30 cellular contexts compared by ENCODE assay signal in genomic region chr12:66600805-66601392, GRCh38.
DNase-seq lines count a peak whose midpoint lies in the region; ATAC-seq and TF ChIP-seq lines count a peak whose summit lies in the region.
"Had no signal": no experiment of that assay in that cellular context is flagged by ENCODE, and none has a peak within 500 bp of the region (broad histone marks: within the 10 kb centered on the region; RNA-seq: fewer than 3 reads in every experiment).

No MANE protein-coding gene starts in this region.

- H3K27me3 ChIP-seq in DOHH2 (ENCODE audit: control insufficient read depth, low read length) (no peaks in the 10 kb centered on the region), endodermal cell (ENCODE audit: control insufficient read depth, insufficient read depth, low read length, poor library complexity, severe bottlenecking) (no peaks in the 10 kb centered on the region), aorta (ENCODE audit: control insufficient read depth in 1 of 2, insufficient read depth in 2 of 2, low read length in 1 of 2) (no peaks in the 10 kb centered on the region)
- no peaks in the 10 kb centered on the region for H3K27me3 ChIP-seq in CD4-positive, alpha-beta memory T cell (ENCODE audit: insufficient read depth, low read length)
- H3K27me3 ChIP-seq: SJSA1, tibial nerve had no signal

- CTCF ChIA-PET in CD4-positive, alpha-beta memory T cell (lab: Charles Lee; ENCODE audit: partially characterized antibody), result no interaction called here

- 75 to 93% methylated on average over 5 of the region's 5 CpGs for WGBS in endodermal cell (ENCODE audit: insufficient coverage in 1 of 2, insufficient read length in 1 of 2), 2 experiments
- WGBS in aorta, 2 donors, result 83 to 86% methylated on average over 5 of the region's 5 CpGs

- TF ChIP-seq CTCF in DOHH2 (IDR thresholded peaks at IDR 0.05; ENCODE audit: low read depth, low read length, poor library complexity, severe bottlenecking) (no peak), endodermal cell (conservative IDR thresholded peaks at IDR 0.05) (no peak)

- H3K4me1 Mint-ChIP-seq in endodermal cell, result peaks cover 39% of the 10 kb centered on the region
- no peaks in the 10 kb centered on the region for H3K4me1 Mint-ChIP-seq in CD4-positive, alpha-beta memory T cell
- H3K4me1 Mint-ChIP-seq: CD8-positive, alpha-beta memory T cell; naive thymus-derived CD8-positive, alpha-beta T cell had no signal

- intact Hi-C loops in CD4-positive, alpha-beta memory T cell (cut with micrococcal nuclease), result no loop called here
- intact Hi-C loops in aorta (cut with DNase I), result no loop called here

- H3K4me3 ChIP-seq in DOHH2 (ENCODE audit: low read length) (peak overlapping the region; percentile 53), endodermal cell (ENCODE audit: low read length) (no peak overlapping the region), aorta (ENCODE audit: low read length in 2 of 2) (no peak overlapping the region)
- no peak overlapping the region for H3K4me3 ChIP-seq in CD4-positive, alpha-beta memory T cell (ENCODE audit: low read length in 2 of 2)
- H3K4me3 ChIP-seq: coronary artery, HAP-1, heart right ventricle, lower lobe of right lung, SJSA1, smooth muscle cell, tibial nerve had no signal

- H4K20me1 ChIP-seq in DOHH2 (ENCODE audit: control insufficient read depth, insufficient read depth, low read depth, low read length), result no peaks in the 10 kb centered on the region

- H3K27ac ChIP-seq in DOHH2 (ENCODE audit: low read depth, low read length) (peak overlapping the region; percentile 78), endodermal cell (ENCODE audit: low read depth, low read length) (peak overlapping the region; percentile 45), aorta (ENCODE audit: low read depth in 1 of 2, low read length in 2 of 2) (no peak overlapping the region)
- no peak overlapping the region for H3K27ac ChIP-seq in CD4-positive, alpha-beta memory T cell (ENCODE audit: low read depth, low read length)
- H3K27ac ChIP-seq: coronary artery, heart right ventricle, lower lobe of right lung, SJSA1, tibial nerve had no signal

- H3K4me3 Mint-ChIP-seq in endodermal cell, result no peak overlapping the region
- H3K4me3 Mint-ChIP-seq in CD4-positive, alpha-beta memory T cell, result no peak overlapping the region
- H3K4me3 Mint-ChIP-seq: activated naive CD4-positive, alpha-beta T cell treated with anti-CD3 and anti-CD28 coated beads, Interleukin-2, amount 50 U/mL, for 24 hours; activated T-helper 1 cell treated with anti-CD3 and anti-CD28 coated beads, Interleukin-12 subunit alpha, Interleukin-12 subunit beta, Interleukin-2, Interleukin-4 antibody, amounts not matched to agents 30 ng/mL and 10 ng/mL and 1 ng/mL, durations not matched to agents 14 hours and 24 hours and 36 hours; B cell; CD8-positive, alpha-beta memory T cell; effector memory CD8-positive, alpha-beta T cell; naive thymus-derived CD8-positive, alpha-beta T cell had no signal

- H3K36me3 Mint-ChIP-seq in endodermal cell (ENCODE audit: low read depth), result no peaks in the 10 kb centered on the region
- H3K36me3 Mint-ChIP-seq in CD4-positive, alpha-beta memory T cell, result no peaks in the 10 kb centered on the region
- H3K36me3 Mint-ChIP-seq: activated naive CD4-positive, alpha-beta T cell treated with anti-CD3 and anti-CD28 coated beads, Interleukin-2, amount 50 U/mL, for 24 hours; CD8-positive, alpha-beta memory T cell; naive thymus-derived CD8-positive, alpha-beta T cell had no signal

- no peaks in the 10 kb centered on the region for H3K79me2 ChIP-seq in DOHH2 (ENCODE audit: control insufficient read depth, low read length)

- POLR2A ChIA-PET in CD4-positive, alpha-beta memory T cell (lab: Charles Lee; ENCODE audit: partially characterized antibody), result no interaction called here

- H3K36me3 ChIP-seq in DOHH2 (ENCODE audit: control insufficient read depth, low read length) (peaks cover 16% of the 10 kb centered on the region), endodermal cell (ENCODE audit: control insufficient read depth, insufficient read depth, low read length) (no peaks in the 10 kb centered on the region), aorta (ENCODE audit: control insufficient read depth in 1 of 2, insufficient read depth in 2 of 2, low read length in 1 of 2) (no peaks in the 10 kb centered on the region)
- no peaks in the 10 kb centered on the region for H3K36me3 ChIP-seq in CD4-positive, alpha-beta memory T cell (ENCODE audit: insufficient read depth, low read length)
- H3K36me3 ChIP-seq: HAP-1, heart right ventricle, lower lobe of right lung, SJSA1, tibial nerve had no signal

- H3K9me3 Mint-ChIP-seq in endodermal cell, result no peaks in the 10 kb centered on the region
- H3K9me3 Mint-ChIP-seq in CD4-positive, alpha-beta memory T cell, result peaks cover 0 to 2% (median 0%) of the 10 kb centered on the region in 8 donors
- H3K9me3 Mint-ChIP-seq: activated naive CD4-positive, alpha-beta T cell treated with anti-CD3 and anti-CD28 coated beads, Interleukin-2, amount 50 U/mL, for 24 hours; activated T-helper 1 cell treated with anti-CD3 and anti-CD28 coated beads, Interleukin-12 subunit alpha, Interleukin-12 subunit beta, Interleukin-2, Interleukin-4 antibody, amounts not matched to agents 30 ng/mL and 10 ng/mL and 1 ng/mL, durations not matched to agents 14 hours and 24 hours and 36 hours; CD8-positive, alpha-beta memory T cell; effector memory CD8-positive, alpha-beta T cell; naive thymus-derived CD8-positive, alpha-beta T cell had no signal

- peak overlapping the region; percentile 71 for H3K4me2 ChIP-seq in DOHH2 (ENCODE audit: low read length)
- H3K4me2 ChIP-seq: smooth muscle cell had no signal

- H3K4me1 ChIP-seq in DOHH2 (ENCODE audit: control insufficient read depth, low read length) (peaks cover 98% of the 10 kb centered on the region), endodermal cell (ENCODE audit: control insufficient read depth, insufficient read depth, low read length) (no peaks in the 10 kb centered on the region), aorta (ENCODE audit: control insufficient read depth in 1 of 2, insufficient read depth in 2 of 2, low read length in 2 of 2) (no peaks in the 10 kb centered on the region)
- no peaks in the 10 kb centered on the region for H3K4me1 ChIP-seq in CD4-positive, alpha-beta memory T cell (ENCODE audit: insufficient read depth, low read length)
- H3K4me1 ChIP-seq: HAP-1, heart right ventricle, lower lobe of right lung, SJSA1, tibial nerve had no signal

- H3K9me3 ChIP-seq in DOHH2 (ENCODE audit: control insufficient read depth, insufficient read depth, low read length) (no peaks in the 10 kb centered on the region), endodermal cell (ENCODE audit: control insufficient read depth, low read length) (no peaks in the 10 kb centered on the region), aorta (ENCODE audit: control insufficient read depth, low read length) (peaks cover 2% of the 10 kb centered on the region)
- no peaks in the 10 kb centered on the region for H3K9me3 ChIP-seq in CD4-positive, alpha-beta memory T cell (ENCODE audit: control insufficient read depth in 1 of 2, low read length in 2 of 2)
- H3K9me3 ChIP-seq: HAP-1, heart right ventricle, lower lobe of right lung, SJSA1, tibial nerve had no signal

- no peaks in the 10 kb centered on the region for H3K27me3 Mint-ChIP-seq in endodermal cell (ENCODE audit: insufficient read depth)
- H3K27me3 Mint-ChIP-seq in CD4-positive, alpha-beta memory T cell, result peaks cover 3% of the 10 kb centered on the region in 2 donors
- H3K27me3 Mint-ChIP-seq: activated naive CD4-positive, alpha-beta T cell treated with anti-CD3 and anti-CD28 coated beads, Interleukin-2, amount 50 U/mL, for 24 hours; B cell had no signal

- no peak overlapping the region for H3K9ac ChIP-seq in endodermal cell (ENCODE audit: extremely low read depth, low read length, poor library complexity, severe bottlenecking)

- peaks cover 7% of the 10 kb centered on the region; the same call in 1 of the 2 replicates for H3F3A ChIP-seq in DOHH2 (ENCODE audit: control insufficient read depth, insufficient read depth)

- peak overlapping the region; percentile 12 for H3K27ac Mint-ChIP-seq in endodermal cell
- H3K27ac Mint-ChIP-seq in CD4-positive, alpha-beta memory T cell, result no peak overlapping the region
- H3K27ac Mint-ChIP-seq: activated naive CD4-positive, alpha-beta T cell treated with anti-CD3 and anti-CD28 coated beads, Interleukin-2, amount 50 U/mL, for 24 hours; activated T-helper 1 cell treated with anti-CD3 and anti-CD28 coated beads, Interleukin-12 subunit alpha, Interleukin-12 subunit beta, Interleukin-2, Interleukin-4 antibody, amounts not matched to agents 30 ng/mL and 10 ng/mL and 1 ng/mL, durations not matched to agents 14 hours and 24 hours and 36 hours; B cell; CD8-positive, alpha-beta memory T cell; effector memory CD8-positive, alpha-beta T cell; naive thymus-derived CD8-positive, alpha-beta T cell had no signal

- no peaks in the 10 kb centered on the region for H3K9me2 ChIP-seq in DOHH2 (replicated peaks; ENCODE audit: control insufficient read depth, low read length)

- peak; percentile 80 for DNase-seq in NCI-H2029 (lab: John Stamatoyannopoulos, UW)
- peak; percentile 84 for DNase-seq in NCI-H345 treated with DMSO at 0.1 percent for 48 hours (lab: John Stamatoyannopoulos, UW; ENCODE audit: unreplicated experiment)
- DNase-seq in endodermal cell, result no peak
- no peak for DNase-seq in CD4-positive, alpha-beta memory T cell
- no peak for DNase-seq in aorta
- no peak for DNase-seq in activated CD4-positive, alpha-beta T cell treated with anti-CD3 and anti-CD28 coated beads for 4 hours
- DNase-seq: activated CD4-positive, alpha-beta T cell treated with anti-CD3 and anti-CD28 coated beads, Interleukin-2, amount 50 U/mL, for 48 hours; CD8-positive, alpha-beta memory T cell; DMS53; effector memory CD8-positive, alpha-beta T cell; foreskin fibroblast; heart right ventricle; lower lobe of right lung; naive thymus-derived CD8-positive, alpha-beta T cell; NCI-H1694 treated with DMSO at 0.1 percent for 48 hours; NCI-H510A; stimulated activated CD4-positive, alpha-beta T cell treated with anti-CD3 and anti-CD28 coated beads, Interleukin-1b, Interleukin-23, amount 100 ng/mL, for 48 hours; stimulated activated CD8-positive, alpha-beta memory T cell treated with anti-CD3 and anti-CD28 coated beads, Interleukin-4, amount 100 ng/mL, for 48 hours; T-helper 1 cell had no signal

- ATAC-seq in aorta (ENCODE audit: low FRiP score) (no peak), HG02623 (IDR thresholded peaks at IDR 0.05; ENCODE audit: unreplicated experiment) (no peak)
- ATAC-seq: effector memory CD8-positive, alpha-beta T cell; esophagus mucosa; heart right ventricle; lower lobe of right lung; naive thymus-derived CD8-positive, alpha-beta T cell had no signal

Comparison
In these comparisons a context has a peak if more than half of its experiments do, and no peak if none do; other contexts are left out.
1. H3K27ac ChIP-seq: peak in DOHH2 (single experiment) and endodermal cell (single experiment); none in CD4-positive, alpha-beta memory T cell (single experiment) and aorta (0 of 2).
2. DNase-seq: peak in NCI-H2029 (single experiment) and NCI-H345 treated with DMSO at 0.1 percent for 48 hours (single experiment); none in endodermal cell (single experiment), CD4-positive, alpha-beta memory T cell (0 of 5), aorta (0 of 2) and activated CD4-positive, alpha-beta T cell treated with anti-CD3 and anti-CD28 coated beads for 4 hours (0 of 2).